Comparison of ENCODE assay signal across 7 cellular contexts in genomic region chr6:26459023-26459810, GRCh38. TPM values are rescaled to one million over a fixed set of nuclear protein-coding genes. Genes with fewer than 3 reads are reported as not detected.
DNase-seq lines count a peak whose midpoint lies in the region; ATAC-seq and TF ChIP-seq lines count a peak whose summit lies in the region.
"Had no signal": no experiment of that assay in that cellular context is flagged by ENCODE, and none has a peak within 500 bp of the region (broad histone marks: within the 10 kb centered on the region; RNA-seq: fewer than 3 reads in every experiment).

No MANE protein-coding gene starts in this region.

- ATAC-seq in activated T-helper 17 cell treated with anti-CD3 and anti-CD28 coated beads, Interleukin-2, amount 50 U/mL, for 72 hours (replicated peaks): no peak
- no peak for ATAC-seq in naive thymus-derived CD4-positive, alpha-beta T cell
- ATAC-seq in GM21825 (IDR thresholded peaks at IDR 0.05; ENCODE audit: unreplicated experiment) (no peak), HG02884 (IDR thresholded peaks at IDR 0.05; ENCODE audit: unreplicated experiment) (no peak)

- H3K36me3 Mint-ChIP-seq in Caco-2 (ENCODE audit: insufficient read depth, unreplicated experiment): peaks cover 40% of the 10 kb centered on the region
- peaks cover 69% of the 10 kb centered on the region for H3K36me3 Mint-ChIP-seq in activated T-helper 17 cell treated with anti-CD3 and anti-CD28 coated beads, Interleukin-2, amount 50 U/mL, for 72 hours (ENCODE audit: low read depth)
- H3K36me3 Mint-ChIP-seq in naive thymus-derived CD4-positive, alpha-beta T cell: peaks cover 13 to 48% (median 42%) of the 10 kb centered on the region in 5 donors

- intact Hi-C loops in Caco-2 (cut with micrococcal nuclease; ENCODE audit: unreplicated experiment): no loop called here
- intact Hi-C loops in naive thymus-derived CD4-positive, alpha-beta T cell (cut with micrococcal nuclease): loop anchor here (2.0 to 5.0 kb wide), 5 partner anchors 42 to 92 kb away; partner anchors contain the start of genes BTN1A1 (in 1 of the 2), BTN2A2 (in 1 of the 2), BTN3A1 (in 1 of the 2) and BTN3A2 (in 1 of the 2)

- no TSS peak for BruUV-seq in Caco-2 (replicated peaks; lab: Mats Ljungman, UMichigan)

- H3K27ac Mint-ChIP-seq in Caco-2 (ENCODE audit: unreplicated experiment): no peak overlapping the region
- peak overlapping the region; percentile 65 for H3K27ac Mint-ChIP-seq in activated T-helper 17 cell treated with anti-CD3 and anti-CD28 coated beads, Interleukin-2, amount 50 U/mL, for 72 hours
- H3K27ac Mint-ChIP-seq in naive thymus-derived CD4-positive, alpha-beta T cell: peak overlapping the region; percentile 26 to 96 (median 72)

- H3K27ac ChIP-seq in naive thymus-derived CD4-positive, alpha-beta T cell (ENCODE audit: low read depth, low read length): peak overlapping the region; percentile 19

- H3K36me3 ChIP-seq in Caco-2 (ENCODE audit: control insufficient read depth, insufficient read depth, low read length): peaks cover 3% of the 10 kb centered on the region; the same call in 1 of the 2 replicates
- H3K36me3 ChIP-seq in naive thymus-derived CD4-positive, alpha-beta T cell (ENCODE audit: control insufficient read depth in 2 of 3, insufficient read depth in 3 of 3, low read length in 3 of 3): peaks cover 14 to 40% (median 38%) of the 10 kb centered on the region in 3 experiments

- no peak for DNase-seq in Caco-2
- no peak for DNase-seq in naive thymus-derived CD4-positive, alpha-beta T cell
- no peak for DNase-seq in activated CD4-positive, CD25-positive, alpha-beta regulatory T cell (lab: John Stamatoyannopoulos, UW)

- no peak for TF ChIP-seq CTCF in Caco-2 (IDR thresholded peaks at IDR 0.05; ENCODE audit: insufficient read depth in 1 of 2, low read depth in 1 of 2, low read length in 1 of 2, severe bottlenecking in 1 of 2, unreplicated experiment in 1 of 2)

- H3K4me1 Mint-ChIP-seq in Caco-2 (ENCODE audit: low read depth, unreplicated experiment): peaks cover 6% of the 10 kb centered on the region
- peaks cover 51% of the 10 kb centered on the region for H3K4me1 Mint-ChIP-seq in activated T-helper 17 cell treated with anti-CD3 and anti-CD28 coated beads, Interleukin-2, amount 50 U/mL, for 72 hours
- peaks cover 54 to 84% (median 66%) of the 10 kb centered on the region in 7 donors for H3K4me1 Mint-ChIP-seq in naive thymus-derived CD4-positive, alpha-beta T cell

- peak overlapping the region; percentile 9 for H3K4me3 Mint-ChIP-seq in Caco-2 (ENCODE audit: unreplicated experiment)
- H3K4me3 Mint-ChIP-seq in activated T-helper 17 cell treated with anti-CD3 and anti-CD28 coated beads, Interleukin-2, amount 50 U/mL, for 72 hours: peak overlapping the region; percentile 98
- H3K4me3 Mint-ChIP-seq in naive thymus-derived CD4-positive, alpha-beta T cell: peak overlapping the region; percentile 63 to 99 (median 86)

- no peaks in the 10 kb centered on the region for H3K27me3 ChIP-seq in Caco-2 (replicated peaks; ENCODE audit: control insufficient read depth, insufficient read depth, low read length)
- H3K27me3 ChIP-seq in naive thymus-derived CD4-positive, alpha-beta T cell (ENCODE audit: control insufficient read depth in 2 of 2, insufficient read depth in 2 of 2, low read length in 2 of 2): no peaks in the 10 kb centered on the region

- H3K9me3 ChIP-seq in Caco-2: no peaks in the 10 kb centered on the region
- no peaks in the 10 kb centered on the region for H3K9me3 ChIP-seq in naive thymus-derived CD4-positive, alpha-beta T cell (ENCODE audit: control insufficient read depth in 2 of 3, low read length in 3 of 3)

- H3K27me3 Mint-ChIP-seq in Caco-2 (ENCODE audit: insufficient read depth, unreplicated experiment): no peaks in the 10 kb centered on the region
- no peaks in the 10 kb centered on the region for H3K27me3 Mint-ChIP-seq in activated T-helper 17 cell treated with anti-CD3 and anti-CD28 coated beads, Interleukin-2, amount 50 U/mL, for 72 hours
- no peaks in the 10 kb centered on the region for H3K27me3 Mint-ChIP-seq in naive thymus-derived CD4-positive, alpha-beta T cell

- no peaks in the 10 kb centered on the region for H3K9me3 Mint-ChIP-seq in Caco-2 (ENCODE audit: unreplicated experiment)
- no peaks in the 10 kb centered on the region for H3K9me3 Mint-ChIP-seq in activated T-helper 17 cell treated with anti-CD3 and anti-CD28 coated beads, Interleukin-2, amount 50 U/mL, for 72 hours
- H3K9me3 Mint-ChIP-seq in naive thymus-derived CD4-positive, alpha-beta T cell: no peaks in the 10 kb centered on the region

- POLR2A ChIA-PET in Caco-2 (lab: Charles Lee): no interaction called here
- POLR2A ChIA-PET in naive thymus-derived CD4-positive, alpha-beta T cell (lab: Charles Lee): interaction anchor here (0.8 to 1.6 kb wide), 3 partner anchors 10 to 14 kb away, joined by 3 to 4 read pairs (median 4); no protein-coding TSS in a partner anchor

- no peak overlapping the region for H3K4me3 ChIP-seq in Caco-2 (ENCODE audit: low read depth, low read length)
- peak overlapping the region; percentile 1 for H3K4me3 ChIP-seq in naive thymus-derived CD4-positive, alpha-beta T cell (ENCODE audit: low read length)

- CTCF ChIA-PET in Caco-2 (lab: Charles Lee): no interaction called here
- CTCF ChIA-PET in naive thymus-derived CD4-positive, alpha-beta T cell (lab: Charles Lee): no interaction called here

- peaks cover 5% of the 10 kb centered on the region for H3K4me1 ChIP-seq in Caco-2
- peaks cover 27 to 38% of the 10 kb centered on the region in 2 donors for H3K4me1 ChIP-seq in naive thymus-derived CD4-positive, alpha-beta T cell (ENCODE audit: control insufficient read depth in 2 of 2, insufficient read depth in 2 of 2, low read length in 2 of 2)

RNA-seq across cellular contexts. Expression of gene BTN2A1, which starts 1.5 kb away (rescaled TPM):
- total RNA-seq in Caco-2 (2022): 13.9 and 15.0 TPM in 2 replicates
- total RNA-seq in activated T-helper 17 cell treated with anti-CD3 and anti-CD28 coated beads, Interleukin-2, amount 50 U/mL, for 72 hours: 10 to 100 TPM; 26.1 to 36.3 TPM
- total RNA-seq in naive thymus-derived CD4-positive, alpha-beta T cell: 10 to 100 TPM; 29.0 to 54.6 (median 37.2) TPM
- polyA plus RNA-seq in naive thymus-derived CD4-positive, alpha-beta T cell: 10 to 100 TPM in 1 of 2 donors, 1 to 10 TPM in 1; 9.7 to 13.1 TPM

RNA-seq across cellular contexts. Expression of gene BTN3A3, which starts 18.9 kb away (rescaled TPM):
- total RNA-seq in Caco-2 (2022): 0.32 and 0.98 TPM in 2 replicates
- total RNA-seq in activated T-helper 17 cell treated with anti-CD3 and anti-CD28 coated beads, Interleukin-2, amount 50 U/mL, for 72 hours: 10 to 100 TPM; 31.1 to 77.1 TPM
- 100 to 1,000 TPM in 3 of 5 experiments, 10 to 100 TPM in 2; 79.1 to 183 (median 119) TPM for total RNA-seq in naive thymus-derived CD4-positive, alpha-beta T cell
- polyA plus RNA-seq in naive thymus-derived CD4-positive, alpha-beta T cell: 10 to 100 TPM; 71.4 to 96.2 TPM

RNA-seq across cellular contexts. Expression of gene BTN1A1, which starts 40.9 kb away (rescaled TPM):
- total RNA-seq in Caco-2 (2022): 7.3 and 8.3 TPM in 2 replicates
- under 1 TPM in 1 of 2 donors, not detected in 1; 0.21 TPM for total RNA-seq in activated T-helper 17 cell treated with anti-CD3 and anti-CD28 coated beads, Interleukin-2, amount 50 U/mL, for 72 hours
- total RNA-seq in naive thymus-derived CD4-positive, alpha-beta T cell: not detected
- not detected for polyA plus RNA-seq in naive thymus-derived CD4-positive, alpha-beta T cell
- polyA plus RNA-seq: urinary bladder had no signal

RNA-seq across cellular contexts. Expression of gene BTN3A1, which starts 57.1 kb away (rescaled TPM):
- 2.0 and 2.6 TPM in 2 replicates for total RNA-seq in Caco-2 (2022)
- 10 to 100 TPM; 35.1 to 70.0 TPM for total RNA-seq in activated T-helper 17 cell treated with anti-CD3 and anti-CD28 coated beads, Interleukin-2, amount 50 U/mL, for 72 hours
- total RNA-seq in naive thymus-derived CD4-positive, alpha-beta T cell: 100 to 1,000 TPM; 122 to 242 (median 235) TPM
- 10 to 100 TPM; 41.5 to 64.6 TPM for polyA plus RNA-seq in naive thymus-derived CD4-positive, alpha-beta T cell

Comparison
In these comparisons a context has a peak if more than half of its experiments do, and no peak if none do; other contexts are left out.
1. H3K4me3 Mint-ChIP-seq: peak in every context shown above with its lines; median percentile 98 in activated T-helper 17 cell treated with anti-CD3 and anti-CD28 coated beads, Interleukin-2, amount 50 U/mL, for 72 hours; 86 in naive thymus-derived CD4-positive, alpha-beta T cell; 9 in Caco-2.
2. RNA of gene BTN3A3, which starts 18.9 kb away (total RNA-seq): 79.1 to 183 TPM in naive thymus-derived CD4-positive, alpha-beta T cell and 31.1 to 77.1 TPM in activated T-helper 17 cell treated with anti-CD3 and anti-CD28 coated beads, Interleukin-2, amount 50 U/mL, for 72 hours; 0.32 to 0.98 TPM in Caco-2; every median in the first group is over 10 times any median in the second.